In genomic region chr21:44395260-44395659, GRCh38 we compare ENCODE assay signal across 18 cellular contexts. TPM values are rescaled to one million over a fixed set of nuclear protein-coding genes. Genes with fewer than 3 reads are reported as not detected.
"Had no signal": no experiment of that assay in that cellular context is flagged by ENCODE, and none has a peak within 500 bp of the region (broad histone marks: within the 10 kb centered on the region; RNA-seq: fewer than 3 reads in every experiment).

No MANE protein-coding gene starts in this region.

- H3K27ac Mint-ChIP-seq: progenitor cell of endocrine pancreas; stimulated activated memory B cell treated with anti-CD40 and anti-IgM and Interleukin-4, amounts not matched to agents 10 μg/mL and 1 μg/mL and 100 μg/mL, for 72 hours had no signal

- H3K27me3 Mint-ChIP-seq: naive thymus-derived CD4-positive, alpha-beta T cell; progenitor cell of endocrine pancreas; stimulated activated memory B cell treated with anti-CD40 and anti-IgM and Interleukin-4, amounts not matched to agents 10 μg/mL and 1 μg/mL and 100 μg/mL, for 72 hours had no signal

- H3K27ac ChIP-seq: colonic mucosa, lower lobe of right lung, sigmoid colon, SK-N-MC, thoracic aorta had no signal

- H3K27me3 ChIP-seq: colonic mucosa had no signal

- H3K36me3 ChIP-seq: colonic mucosa, lower lobe of right lung, sigmoid colon, thoracic aorta had no signal

- H3K4me1 Mint-ChIP-seq: neural crest cell had no signal

- H3K36me3 Mint-ChIP-seq: stimulated activated memory B cell treated with anti-CD40 and anti-IgM and Interleukin-4, amounts not matched to agents 10 μg/mL and 1 μg/mL and 100 μg/mL, for 72 hours had no signal

- H3K4me3 Mint-ChIP-seq: activated T-cell treated with anti-CD3 and anti-CD28 coated beads, Interleukin-2, amount 50 U/mL, for 4 hours; naive thymus-derived CD4-positive, alpha-beta T cell; neural crest cell; stimulated activated memory B cell treated with anti-CD40 and anti-IgM and Interleukin-4, amounts not matched to agents 10 μg/mL and 1 μg/mL and 100 μg/mL, for 72 hours had no signal

- H3K4me3 ChIP-seq: colonic mucosa, lower lobe of right lung, sigmoid colon, SK-N-MC, smooth muscle cell, thoracic aorta had no signal

- H3K4me1 ChIP-seq: colonic mucosa, lower lobe of right lung, sigmoid colon had no signal

- DNase-seq: activated CD4-positive, alpha-beta T cell treated with anti-CD3 and anti-CD28 coated beads, Interleukin-2, amount 50 U/mL, for 48 hours; activated naive CD4-positive, alpha-beta T cell treated with Interleukin-2 at 50 U/mL for 16 hours; activated T-cell treated with anti-CD3 and anti-CD28 coated beads, Interleukin-2, amount 50 U/mL, for 4 hours; amygdala; colonic mucosa; left colon; lower lobe of right lung; mesendoderm; naive thymus-derived CD4-positive, alpha-beta T cell; retina; sigmoid colon; stimulated activated CD4-positive, alpha-beta T cell treated with anti-CD3 and anti-CD28 coated beads, Interleukin-15, amount 100 ng/mL, for 24 hours had no signal

- ATAC-seq: activated T-cell treated with anti-CD3 and anti-CD28 coated beads, Interleukin-2, amount 50 U/mL, for 4 hours; left colon; lower lobe of right lung; naive thymus-derived CD4-positive, alpha-beta T cell; stimulated activated memory B cell treated with anti-CD40 and anti-IgM and Interleukin-4, amounts not matched to agents 10 μg/mL and 1 μg/mL and 100 μg/mL, for 72 hours had no signal

- H3K9me3 ChIP-seq: colonic mucosa, thoracic aorta had no signal

- H3K9me3 Mint-ChIP-seq: activated T-cell treated with anti-CD3 and anti-CD28 coated beads, Interleukin-2, amount 50 U/mL, for 4 hours; naive thymus-derived CD4-positive, alpha-beta T cell; neural crest cell; stimulated activated memory B cell treated with anti-CD40 and anti-IgM and Interleukin-4, amounts not matched to agents 10 μg/mL and 1 μg/mL and 100 μg/mL, for 72 hours had no signal

RNA-seq across cellular contexts. Expression of gene TRPM2, which starts 41.8 kb away (rescaled TPM):
- total RNA-seq: neural crest cell had no signal
- polyA plus RNA-seq: smooth muscle cell had no signal
